ENCODE assay signal across 17 cellular contexts in the genomic region with DNA sequence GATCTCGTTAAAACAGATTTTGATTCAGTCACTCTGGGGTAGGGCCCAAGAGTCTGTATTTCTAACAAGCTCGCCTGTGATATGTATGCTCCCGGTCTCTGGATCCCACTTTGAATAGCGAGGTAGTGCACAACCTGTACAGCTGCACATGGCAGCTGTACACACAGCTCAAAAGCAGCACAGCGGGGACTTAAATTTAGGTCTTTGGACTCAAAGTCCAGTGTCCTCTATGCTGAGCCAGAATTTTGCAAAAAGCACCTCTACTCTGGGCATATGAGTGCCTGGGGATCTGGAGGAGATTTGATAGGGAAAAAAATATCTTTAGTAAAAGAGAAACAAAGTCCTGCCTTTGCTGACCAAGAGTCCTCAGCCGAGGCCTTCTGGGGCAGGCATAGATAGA.
"Had no signal": no experiment of that assay in that cellular context is flagged by ENCODE, and none has a peak within 500 bp of the region (broad histone marks: within the 10 kb centered on the region; RNA-seq: fewer than 3 reads in every experiment).

No MANE protein-coding gene starts in this region.

- H3K36me3 ChIP-seq: stomach, thoracic aorta had no signal

- H3K27me3 ChIP-seq: spleen, stomach had no signal

- H3K4me3 ChIP-seq: spleen, stomach, thoracic aorta had no signal

- DNase-seq: activated CD4-positive, alpha-beta T cell treated with anti-CD3 and anti-CD28 coated beads for 48 hours; activated CD8-positive, alpha-beta T cell treated with anti-CD3 and anti-CD28 coated beads for 36 hours; activated gamma-delta T cell; activated T-cell treated with anti-CD3 and anti-CD28 coated beads, Interleukin-2, amount 50 U/mL, for 72 hours; amniotic stem cell; cortex of kidney; effector CD8-positive, alpha-beta T cell; foreskin fibroblast; glutamatergic neuron; left ventricle myocardium superior; mesenchymal stem cell; natural killer cell; spleen; T-helper 17 cell had no signal

- ATAC-seq: activated CD8-positive, alpha-beta T cell treated with anti-CD3 and anti-CD28 coated beads for 36 hours; activated T-cell treated with anti-CD3 and anti-CD28 coated beads, Interleukin-2, amount 50 U/mL, for 72 hours; left ventricle myocardium superior; natural killer cell; sciatic nerve; T-helper 17 cell had no signal

- H3K27ac ChIP-seq: stomach, thoracic aorta had no signal

- H3K9me3 ChIP-seq: spleen, stomach, thoracic aorta had no signal
